In the genomic region with DNA sequence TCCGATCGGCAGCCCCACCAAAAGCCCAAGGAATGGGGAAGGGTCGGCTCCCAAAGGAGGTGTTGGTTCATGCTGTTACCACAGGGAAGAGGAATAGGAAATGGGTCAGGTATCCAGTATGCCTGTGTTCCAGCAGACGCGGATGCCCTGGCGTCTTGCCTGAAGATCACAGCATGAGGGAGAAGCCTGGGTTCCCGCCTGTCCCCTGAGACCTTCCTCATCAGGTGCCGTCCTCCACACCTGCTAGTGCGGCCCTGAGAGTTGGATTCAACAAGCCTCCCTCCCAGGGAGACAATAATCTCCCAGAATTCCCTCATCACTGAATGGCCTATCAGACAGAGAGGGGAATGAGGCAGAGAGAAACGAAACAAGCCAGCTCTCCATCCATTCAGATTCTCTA, we compare ENCODE assay signal across 18 cellular contexts.
DNase-seq lines count a peak whose midpoint lies in the region; ATAC-seq and TF ChIP-seq lines count a peak whose summit lies in the region.
"Had no signal": no experiment of that assay in that cellular context is flagged by ENCODE, and none has a peak within 500 bp of the region (broad histone marks: within the 10 kb centered on the region; RNA-seq: fewer than 3 reads in every experiment).

No MANE protein-coding gene starts in this region.

- H3K4me2 ChIP-seq in neuronal stem cell (ENCODE audit: insufficient read depth, low read length, poor library complexity, severe bottlenecking), result no peak overlapping the region
- H3K4me2 ChIP-seq: KMS-11 had no signal

- H4K91ac ChIP-seq in neuronal stem cell (ENCODE audit: low read depth, low read length, poor library complexity), result no peak overlapping the region

- H2BK120ac ChIP-seq in neuronal stem cell (ENCODE audit: low read depth, low read length), result no peak overlapping the region

- intact Hi-C loops in aorta (cut with DNase I), result no loop called here

- peak overlapping the region; percentile 52 for H3K18ac ChIP-seq in neuronal stem cell (ENCODE audit: low read length)

- H3K14ac ChIP-seq in neuronal stem cell (ENCODE audit: low read length), result no peak overlapping the region

- H3K27me3 ChIP-seq in neuronal stem cell (ENCODE audit: control insufficient read depth in 3 of 3, insufficient read depth in 3 of 3, low read depth in 1 of 3, low read length in 3 of 3), result no peaks in the 10 kb centered on the region
- no peaks in the 10 kb centered on the region for H3K27me3 ChIP-seq in right atrium auricular region
- H3K27me3 ChIP-seq in aorta (ENCODE audit: control insufficient read depth in 1 of 2, insufficient read depth in 2 of 2, low read length in 1 of 2), result no peaks in the 10 kb centered on the region

- H3K9me3 ChIP-seq in neuronal stem cell (replicated peaks in 1 of 2; ENCODE audit: control insufficient read depth in 2 of 2, insufficient read depth in 1 of 2, low read depth in 1 of 2, low read length in 2 of 2) (no peaks in the 10 kb centered on the region), right atrium auricular region (no peaks in the 10 kb centered on the region), aorta (ENCODE audit: control insufficient read depth, low read length) (peaks cover 5% of the 10 kb centered on the region)

- no peaks in the 10 kb centered on the region for H3K36me3 ChIP-seq in neuronal stem cell (replicated peaks in 1 of 2; ENCODE audit: control insufficient read depth in 2 of 2, insufficient read depth in 2 of 2, low read length in 2 of 2)
- H3K36me3 ChIP-seq in right atrium auricular region, result no peaks in the 10 kb centered on the region
- H3K36me3 ChIP-seq in aorta (ENCODE audit: control insufficient read depth in 1 of 2, insufficient read depth in 2 of 2, low read length in 1 of 2), result no peaks in the 10 kb centered on the region

- H3K4me3 ChIP-seq in neuronal stem cell (ENCODE audit: low read length in 2 of 2) (no peak overlapping the region), right atrium auricular region (no peak overlapping the region), aorta (ENCODE audit: low read length in 2 of 2) (no peak overlapping the region)

- H2BK15ac ChIP-seq in neuronal stem cell (ENCODE audit: low read length), result no peak overlapping the region

- peak; percentile 2 for DNase-seq in NCI-H2029 (lab: John Stamatoyannopoulos, UW)
- DNase-seq in NCI-H2029 treated with DMSO at 0.1 percent for 48 hours (lab: John Stamatoyannopoulos, UW), result no peak
- DNase-seq in NCI-H1092 (lab: John Stamatoyannopoulos, UW), result peak; percentile 55
- peak; percentile 66 for DNase-seq in NCI-H69 (lab: John Stamatoyannopoulos, UW)
- no peak for DNase-seq in neuronal stem cell (ENCODE audit: low spot score)
- DNase-seq in inferior parietal cortex (ENCODE audit: extremely low spot score), result no peak
- no peak for DNase-seq in right atrium auricular region (ENCODE audit: low spot score)
- DNase-seq in aorta, result no peak
- DNase-seq: 8988T; CD4-positive, CD25-positive, alpha-beta regulatory T cell; COR-L47; H7; NCI-H1436 treated with DMSO at 0.1 percent for 48 hours; NCI-H510A; NCI-H82; T-helper 1 cell had no signal

- no peak overlapping the region for H3K23ac ChIP-seq in neuronal stem cell (ENCODE audit: low read depth, low read length, poor library complexity)

- ATAC-seq in aorta (ENCODE audit: low FRiP score), result no peak

- H3K27ac ChIP-seq in neuronal stem cell (replicated peaks; ENCODE audit: low read length), result no peak overlapping the region
- no peak overlapping the region for H3K27ac ChIP-seq in right atrium auricular region
- no peak overlapping the region for H3K27ac ChIP-seq in aorta (ENCODE audit: low read depth in 1 of 2, low read length in 2 of 2)
- H3K27ac ChIP-seq: HL-60, KMS-11 had no signal

- H4K8ac ChIP-seq in neuronal stem cell (ENCODE audit: low read depth, low read length), result no peak overlapping the region

- H3K4me1 ChIP-seq in neuronal stem cell (ENCODE audit: control insufficient read depth in 2 of 2, insufficient read depth in 1 of 2, low read depth in 1 of 2, low read length in 2 of 2), result peaks cover 0 to 4% of the 10 kb centered on the region in 2 donors
- no peaks in the 10 kb centered on the region for H3K4me1 ChIP-seq in right atrium auricular region
- H3K4me1 ChIP-seq in aorta (ENCODE audit: control insufficient read depth in 1 of 2, insufficient read depth in 2 of 2, low read length in 2 of 2), result no peaks in the 10 kb centered on the region

- H2AK5ac ChIP-seq in neuronal stem cell (ENCODE audit: low read depth, low read length), result peak overlapping the region; percentile 35

- no CpG with 5 or more reads among the region's 10 CpGs for WGBS in neuronal stem cell (ENCODE audit: extremely low coverage in 2 of 2, insufficient read length in 2 of 2, insufficient replicate concordance in 1 of 2), 2 donors
- 81 to 82% methylated on average over 10 of the region's 10 CpGs for WGBS in aorta, 2 donors

- H2BK12ac ChIP-seq in neuronal stem cell (ENCODE audit: low read length), result no peak overlapping the region

- no peak overlapping the region for H2BK5ac ChIP-seq in neuronal stem cell (ENCODE audit: low read length)

- no peak overlapping the region for H3K4ac ChIP-seq in neuronal stem cell (ENCODE audit: low read length)

- no peak overlapping the region for H3K9ac ChIP-seq in neuronal stem cell (ENCODE audit: low read depth, low read length, poor library complexity)
- H3K9ac ChIP-seq: KMS-11 had no signal

- no peak overlapping the region for H2AFZ ChIP-seq in neuronal stem cell (ENCODE audit: low read length)

- no peak for TF ChIP-seq CTCF in right atrium auricular region (IDR thresholded peaks at IDR 0.05)

- no peaks in the 10 kb centered on the region for H3K79me1 ChIP-seq in neuronal stem cell (ENCODE audit: low read depth, low read length)

Comparison
In these comparisons a context has a peak if more than half of its experiments do, and no peak if none do; other contexts are left out.
1. DNase-seq: peak in NCI-H2029 (single experiment), NCI-H1092 (single experiment) and NCI-H69 (single experiment); none in NCI-H2029 treated with DMSO at 0.1 percent for 48 hours (single experiment), neuronal stem cell (single experiment), inferior parietal cortex (single experiment), right atrium auricular region (single experiment) and aorta (0 of 2).